In genomic region chr11:18091731-18092130, GRCh38 we compare ENCODE assay signal across 20 cellular contexts. TPM values are rescaled to one million over a fixed set of nuclear protein-coding genes. Genes with fewer than 3 reads are reported as not detected.
"Had no signal": no experiment of that assay in that cellular context is flagged by ENCODE, and none has a peak within 500 bp of the region (broad histone marks: within the 10 kb centered on the region; RNA-seq: fewer than 3 reads in every experiment).

No MANE protein-coding gene starts in this region.

- H3K4me1 ChIP-seq: breast epithelium, neural progenitor cell had no signal

- H3K27ac ChIP-seq: breast epithelium, neural progenitor cell, thoracic aorta had no signal

- H3K4me3 ChIP-seq: breast epithelium, lung, neural progenitor cell, thoracic aorta had no signal

- H3K27ac Mint-ChIP-seq: activated CD4-positive, alpha-beta memory T cell treated with anti-CD3 and anti-CD28 coated beads, Interleukin-2, amount 10 ng/mL, durations not matched to agents 7 days and 5 days; activated naive CD8-positive, alpha-beta T cell treated with anti-CD3 and anti-CD28 coated beads, Interleukin-2, amount 10 ng/mL, durations not matched to agents 7 days and 5 days; dendritic cell treated with granulocyte-macrophage colony-stimulating factor and Interleukin-4, amounts not matched to agents 40 ng/mL and 50 ng/mL, for 4 days; naive B cell; neural progenitor cell had no signal

- H3K4me3 Mint-ChIP-seq: activated CD4-positive, alpha-beta memory T cell treated with anti-CD3 and anti-CD28 coated beads, Interleukin-2, amount 10 ng/mL, durations not matched to agents 7 days and 5 days; activated naive CD8-positive, alpha-beta T cell treated with anti-CD3 and anti-CD28 coated beads, Interleukin-2, amount 10 ng/mL, durations not matched to agents 7 days and 5 days; dendritic cell treated with granulocyte-macrophage colony-stimulating factor and Interleukin-4, amounts not matched to agents 40 ng/mL and 50 ng/mL, for 4 days; naive B cell; neural progenitor cell had no signal

- H3K4me1 Mint-ChIP-seq: activated CD4-positive, alpha-beta memory T cell treated with anti-CD3 and anti-CD28 coated beads, Interleukin-2, amount 10 ng/mL, durations not matched to agents 7 days and 5 days; activated naive CD8-positive, alpha-beta T cell treated with anti-CD3 and anti-CD28 coated beads, Interleukin-2, amount 10 ng/mL, durations not matched to agents 7 days and 5 days; neural progenitor cell had no signal

- H3K27me3 Mint-ChIP-seq: activated CD4-positive, alpha-beta memory T cell treated with anti-CD3 and anti-CD28 coated beads, Interleukin-2, amount 10 ng/mL, durations not matched to agents 7 days and 5 days; activated naive CD8-positive, alpha-beta T cell treated with anti-CD3 and anti-CD28 coated beads, Interleukin-2, amount 10 ng/mL, durations not matched to agents 7 days and 5 days; dendritic cell treated with granulocyte-macrophage colony-stimulating factor and Interleukin-4, amounts not matched to agents 40 ng/mL and 50 ng/mL, for 4 days; naive B cell had no signal

- H3K9ac ChIP-seq: neural progenitor cell had no signal

- H3K27me3 ChIP-seq: breast epithelium, neural progenitor cell had no signal

- DNase-seq: activated CD4-positive, alpha-beta memory T cell treated with anti-CD3 and anti-CD28 coated beads, Interleukin-2, amount 10 ng/mL, durations not matched to agents 7 days and 5 days; activated CD4-positive, CD25-positive, alpha-beta regulatory T cell treated with anti-CD3 and anti-CD28 coated beads, Interleukin-2, amount 50 U/mL, for 72 hours; activated CD8-positive, alpha-beta memory T cell treated with anti-CD3 and anti-CD28 coated beads, Interleukin-2, amount 50 U/mL, for 4 hours; activated gamma-delta T cell treated with Interleukin-2 at 50 U/mL for 16 hours; activated naive CD8-positive, alpha-beta T cell treated with anti-CD3 and anti-CD28 coated beads, Interleukin-2, amount 10 ng/mL, durations not matched to agents 7 days and 5 days; effector memory CD4-positive, alpha-beta T cell; naive B cell; stimulated activated CD4-positive, alpha-beta T cell treated with anti-CD3 and anti-CD28 coated beads, Interleukin-1b, Interleukin-23, amount 100 ng/mL, for 48 hours had no signal

- H3K9me3 ChIP-seq: breast epithelium, thoracic aorta had no signal

- H3K9me3 Mint-ChIP-seq: activated CD4-positive, alpha-beta memory T cell treated with anti-CD3 and anti-CD28 coated beads, Interleukin-2, amount 10 ng/mL, durations not matched to agents 7 days and 5 days; activated naive CD8-positive, alpha-beta T cell treated with anti-CD3 and anti-CD28 coated beads, Interleukin-2, amount 10 ng/mL, durations not matched to agents 7 days and 5 days; dendritic cell treated with granulocyte-macrophage colony-stimulating factor and Interleukin-4, amounts not matched to agents 40 ng/mL and 50 ng/mL, for 4 days; naive B cell; neural progenitor cell had no signal

RNA-seq across cellular contexts. Expression of gene MRGPRX3, which starts 40.6 kb away (rescaled TPM):
- total RNA-seq: activated CD4-positive, alpha-beta memory T cell treated with anti-CD3 and anti-CD28 coated beads, Interleukin-2, amount 10 ng/mL, durations not matched to agents 7 days and 5 days; activated naive CD8-positive, alpha-beta T cell treated with anti-CD3 and anti-CD28 coated beads, Interleukin-2, amount 10 ng/mL, durations not matched to agents 7 days and 5 days; cerebellum; fibroblast of lung; mononuclear cell; osteocyte; pulmonary artery endothelial cell; sciatic nerve; ureter had no signal
- polyA plus RNA-seq: fibroblast of lung had no signal
